In the genomic region with DNA sequence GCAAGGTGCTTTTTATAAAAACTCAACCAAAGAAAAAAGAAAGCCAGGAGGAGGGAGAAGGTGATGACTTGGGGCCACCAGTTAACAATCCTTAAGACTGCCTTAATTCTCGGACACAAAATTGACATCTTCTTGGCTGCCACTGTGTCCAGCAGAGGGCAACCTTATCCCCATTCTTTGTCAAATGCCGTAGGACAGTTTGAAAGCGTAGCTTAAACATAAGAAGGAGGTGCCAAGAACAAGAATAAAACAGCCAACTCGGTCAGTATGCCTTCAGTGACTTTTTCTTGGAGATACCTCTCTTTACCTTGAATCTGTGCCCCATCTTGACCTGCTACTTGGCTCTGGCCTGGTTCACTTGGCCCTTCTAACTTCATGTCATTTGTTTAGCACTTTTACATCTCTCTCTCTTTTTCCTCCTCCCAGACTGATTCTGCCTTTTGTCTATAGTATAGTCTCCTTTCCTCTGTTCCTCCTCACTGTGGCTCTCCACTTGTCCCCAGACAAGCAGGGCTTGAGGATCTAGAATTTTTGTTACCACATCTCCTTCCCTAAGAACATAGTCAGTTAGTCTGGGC, we compare ENCODE assay signal across 1 cellular context.
TF ChIP-seq lines count a peak whose summit lies in the region.

No MANE protein-coding gene starts in this region.

TF ChIP-seq in WTC11, 78 proteins besides CTCF, POLR2A, EP300 and RAD21 (continued from another document):
- TF ChIP-seq, protein P1, sequence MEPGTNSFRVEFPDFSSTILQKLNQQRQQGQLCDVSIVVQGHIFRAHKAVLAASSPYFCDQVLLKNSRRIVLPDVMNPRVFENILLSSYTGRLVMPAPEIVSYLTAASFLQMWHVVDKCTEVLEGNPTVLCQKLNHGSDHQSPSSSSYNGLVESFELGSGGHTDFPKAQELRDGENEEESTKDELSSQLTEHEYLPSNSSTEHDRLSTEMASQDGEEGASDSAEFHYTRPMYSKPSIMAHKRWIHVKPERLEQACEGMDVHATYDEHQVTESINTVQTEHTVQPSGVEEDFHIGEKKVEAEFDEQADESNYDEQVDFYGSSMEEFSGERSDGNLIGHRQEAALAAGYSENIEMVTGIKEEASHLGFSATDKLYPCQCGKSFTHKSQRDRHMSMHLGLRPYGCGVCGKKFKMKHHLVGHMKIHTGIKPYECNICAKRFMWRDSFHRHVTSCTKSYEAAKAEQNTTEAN (CRISPR knock-in tag; IDR thresholded peaks at IDR 0.05): no peak
- TF ChIP-seq, protein P2, sequence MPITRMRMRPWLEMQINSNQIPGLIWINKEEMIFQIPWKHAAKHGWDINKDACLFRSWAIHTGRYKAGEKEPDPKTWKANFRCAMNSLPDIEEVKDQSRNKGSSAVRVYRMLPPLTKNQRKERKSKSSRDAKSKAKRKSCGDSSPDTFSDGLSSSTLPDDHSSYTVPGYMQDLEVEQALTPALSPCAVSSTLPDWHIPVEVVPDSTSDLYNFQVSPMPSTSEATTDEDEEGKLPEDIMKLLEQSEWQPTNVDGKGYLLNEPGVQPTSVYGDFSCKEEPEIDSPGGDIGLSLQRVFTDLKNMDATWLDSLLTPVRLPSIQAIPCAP (CRISPR knock-in tag; IDR thresholded peaks at IDR 0.05): no peak
- TF ChIP-seq, protein P3, sequence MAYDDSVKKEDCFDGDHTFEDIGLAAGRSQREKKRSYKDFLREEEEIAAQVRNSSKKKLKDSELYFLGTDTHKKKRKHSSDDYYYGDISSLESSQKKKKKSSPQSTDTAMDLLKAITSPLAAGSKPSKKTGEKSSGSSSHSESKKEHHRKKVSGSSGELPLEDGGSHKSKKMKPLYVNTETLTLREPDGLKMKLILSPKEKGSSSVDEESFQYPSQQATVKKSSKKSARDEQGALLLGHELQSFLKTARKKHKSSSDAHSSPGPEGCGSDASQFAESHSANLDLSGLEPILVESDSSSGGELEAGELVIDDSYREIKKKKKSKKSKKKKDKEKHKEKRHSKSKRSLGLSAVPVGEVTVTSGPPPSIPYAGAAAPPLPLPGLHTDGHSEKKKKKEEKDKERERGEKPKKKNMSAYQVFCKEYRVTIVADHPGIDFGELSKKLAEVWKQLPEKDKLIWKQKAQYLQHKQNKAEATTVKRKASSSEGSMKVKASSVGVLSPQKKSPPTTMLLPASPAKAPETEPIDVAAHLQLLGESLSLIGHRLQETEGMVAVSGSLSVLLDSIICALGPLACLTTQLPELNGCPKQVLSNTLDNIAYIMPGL (CRISPR knock-in tag; IDR thresholded peaks at IDR 0.05): no peak
- TF ChIP-seq ZNF416 (CRISPR knock-in tag; IDR thresholded peaks at IDR 0.05) (no peak), JUN (CRISPR knock-in tag; IDR thresholded peaks at IDR 0.05) (no peak), ETV6 (CRISPR knock-in tag; IDR thresholded peaks at IDR 0.05) (no peak), SMAD3 (CRISPR knock-in tag; IDR thresholded peaks at IDR 0.05; ENCODE audit: borderline replicate concordance) (no peak)
- TF ChIP-seq, protein P4, sequence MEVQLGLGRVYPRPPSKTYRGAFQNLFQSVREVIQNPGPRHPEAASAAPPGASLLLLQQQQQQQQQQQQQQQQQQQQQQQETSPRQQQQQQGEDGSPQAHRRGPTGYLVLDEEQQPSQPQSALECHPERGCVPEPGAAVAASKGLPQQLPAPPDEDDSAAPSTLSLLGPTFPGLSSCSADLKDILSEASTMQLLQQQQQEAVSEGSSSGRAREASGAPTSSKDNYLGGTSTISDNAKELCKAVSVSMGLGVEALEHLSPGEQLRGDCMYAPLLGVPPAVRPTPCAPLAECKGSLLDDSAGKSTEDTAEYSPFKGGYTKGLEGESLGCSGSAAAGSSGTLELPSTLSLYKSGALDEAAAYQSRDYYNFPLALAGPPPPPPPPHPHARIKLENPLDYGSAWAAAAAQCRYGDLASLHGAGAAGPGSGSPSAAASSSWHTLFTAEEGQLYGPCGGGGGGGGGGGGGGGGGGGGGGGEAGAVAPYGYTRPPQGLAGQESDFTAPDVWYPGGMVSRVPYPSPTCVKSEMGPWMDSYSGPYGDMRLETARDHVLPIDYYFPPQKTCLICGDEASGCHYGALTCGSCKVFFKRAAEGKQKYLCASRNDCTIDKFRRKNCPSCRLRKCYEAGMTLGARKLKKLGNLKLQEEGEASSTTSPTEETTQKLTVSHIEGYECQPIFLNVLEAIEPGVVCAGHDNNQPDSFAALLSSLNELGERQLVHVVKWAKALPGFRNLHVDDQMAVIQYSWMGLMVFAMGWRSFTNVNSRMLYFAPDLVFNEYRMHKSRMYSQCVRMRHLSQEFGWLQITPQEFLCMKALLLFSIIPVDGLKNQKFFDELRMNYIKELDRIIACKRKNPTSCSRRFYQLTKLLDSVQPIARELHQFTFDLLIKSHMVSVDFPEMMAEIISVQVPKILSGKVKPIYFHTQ (CRISPR knock-in tag; IDR thresholded peaks at IDR 0.05): no peak
- TF ChIP-seq, protein P5, sequence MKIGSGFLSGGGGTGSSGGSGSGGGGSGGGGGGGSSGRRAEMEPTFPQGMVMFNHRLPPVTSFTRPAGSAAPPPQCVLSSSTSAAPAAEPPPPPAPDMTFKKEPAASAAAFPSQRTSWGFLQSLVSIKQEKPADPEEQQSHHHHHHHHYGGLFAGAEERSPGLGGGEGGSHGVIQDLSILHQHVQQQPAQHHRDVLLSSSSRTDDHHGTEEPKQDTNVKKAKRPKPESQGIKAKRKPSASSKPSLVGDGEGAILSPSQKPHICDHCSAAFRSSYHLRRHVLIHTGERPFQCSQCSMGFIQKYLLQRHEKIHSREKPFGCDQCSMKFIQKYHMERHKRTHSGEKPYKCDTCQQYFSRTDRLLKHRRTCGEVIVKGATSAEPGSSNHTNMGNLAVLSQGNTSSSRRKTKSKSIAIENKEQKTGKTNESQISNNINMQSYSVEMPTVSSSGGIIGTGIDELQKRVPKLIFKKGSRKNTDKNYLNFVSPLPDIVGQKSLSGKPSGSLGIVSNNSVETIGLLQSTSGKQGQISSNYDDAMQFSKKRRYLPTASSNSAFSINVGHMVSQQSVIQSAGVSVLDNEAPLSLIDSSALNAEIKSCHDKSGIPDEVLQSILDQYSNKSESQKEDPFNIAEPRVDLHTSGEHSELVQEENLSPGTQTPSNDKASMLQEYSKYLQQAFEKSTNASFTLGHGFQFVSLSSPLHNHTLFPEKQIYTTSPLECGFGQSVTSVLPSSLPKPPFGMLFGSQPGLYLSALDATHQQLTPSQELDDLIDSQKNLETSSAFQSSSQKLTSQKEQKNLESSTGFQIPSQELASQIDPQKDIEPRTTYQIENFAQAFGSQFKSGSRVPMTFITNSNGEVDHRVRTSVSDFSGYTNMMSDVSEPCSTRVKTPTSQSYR (CRISPR knock-in tag; IDR thresholded peaks at IDR 0.05): no peak
- TF ChIP-seq, protein P6, sequence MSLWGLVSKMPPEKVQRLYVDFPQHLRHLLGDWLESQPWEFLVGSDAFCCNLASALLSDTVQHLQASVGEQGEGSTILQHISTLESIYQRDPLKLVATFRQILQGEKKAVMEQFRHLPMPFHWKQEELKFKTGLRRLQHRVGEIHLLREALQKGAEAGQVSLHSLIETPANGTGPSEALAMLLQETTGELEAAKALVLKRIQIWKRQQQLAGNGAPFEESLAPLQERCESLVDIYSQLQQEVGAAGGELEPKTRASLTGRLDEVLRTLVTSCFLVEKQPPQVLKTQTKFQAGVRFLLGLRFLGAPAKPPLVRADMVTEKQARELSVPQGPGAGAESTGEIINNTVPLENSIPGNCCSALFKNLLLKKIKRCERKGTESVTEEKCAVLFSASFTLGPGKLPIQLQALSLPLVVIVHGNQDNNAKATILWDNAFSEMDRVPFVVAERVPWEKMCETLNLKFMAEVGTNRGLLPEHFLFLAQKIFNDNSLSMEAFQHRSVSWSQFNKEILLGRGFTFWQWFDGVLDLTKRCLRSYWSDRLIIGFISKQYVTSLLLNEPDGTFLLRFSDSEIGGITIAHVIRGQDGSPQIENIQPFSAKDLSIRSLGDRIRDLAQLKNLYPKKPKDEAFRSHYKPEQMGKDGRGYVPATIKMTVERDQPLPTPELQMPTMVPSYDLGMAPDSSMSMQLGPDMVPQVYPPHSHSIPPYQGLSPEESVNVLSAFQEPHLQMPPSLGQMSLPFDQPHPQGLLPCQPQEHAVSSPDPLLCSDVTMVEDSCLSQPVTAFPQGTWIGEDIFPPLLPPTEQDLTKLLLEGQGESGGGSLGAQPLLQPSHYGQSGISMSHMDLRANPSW (CRISPR knock-in tag; conservative IDR thresholded peaks at IDR 0.05; ENCODE audit: low read depth): no peak
- TF ChIP-seq, protein P7, sequence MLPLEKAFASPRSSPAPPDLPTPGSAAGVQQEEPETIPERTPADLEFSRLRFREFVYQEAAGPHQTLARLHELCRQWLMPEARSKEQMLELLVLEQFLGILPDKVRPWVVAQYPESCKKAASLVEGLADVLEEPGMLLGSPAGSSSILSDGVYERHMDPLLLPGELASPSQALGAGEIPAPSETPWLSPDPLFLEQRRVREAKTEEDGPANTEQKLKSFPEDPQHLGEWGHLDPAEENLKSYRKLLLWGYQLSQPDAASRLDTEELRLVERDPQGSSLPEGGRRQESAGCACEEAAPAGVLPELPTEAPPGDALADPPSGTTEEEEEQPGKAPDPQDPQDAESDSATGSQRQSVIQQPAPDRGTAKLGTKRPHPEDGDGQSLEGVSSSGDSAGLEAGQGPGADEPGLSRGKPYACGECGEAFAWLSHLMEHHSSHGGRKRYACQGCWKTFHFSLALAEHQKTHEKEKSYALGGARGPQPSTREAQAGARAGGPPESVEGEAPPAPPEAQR (CRISPR knock-in tag; IDR thresholded peaks at IDR 0.05): no peak
